In the genomic region with DNA sequence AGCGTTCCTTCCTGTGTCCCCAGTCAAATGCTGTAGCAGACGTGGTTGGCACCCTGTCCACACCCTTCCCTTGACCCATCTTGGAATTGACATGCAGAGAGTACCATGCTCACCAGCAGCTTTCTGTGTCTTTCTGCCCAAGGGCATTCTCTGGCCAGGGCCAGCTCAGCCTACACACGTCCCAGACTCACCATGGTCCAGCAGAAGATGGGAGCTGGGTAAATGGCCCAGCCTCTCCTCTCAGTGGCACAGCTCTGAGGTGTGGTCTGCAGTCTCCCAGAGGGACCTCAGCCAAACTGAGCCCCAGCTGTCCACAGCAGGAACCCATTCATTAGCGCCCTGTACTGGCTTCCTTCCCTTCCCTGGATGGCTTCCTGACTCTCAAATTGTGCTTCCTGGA, we compare ENCODE assay signal across 26 cellular contexts. TPM values are rescaled to one million over a fixed set of nuclear protein-coding genes. Genes with fewer than 3 reads are reported as not detected.
"Had no signal": no experiment of that assay in that cellular context is flagged by ENCODE, and none has a peak within 500 bp of the region (broad histone marks: within the 10 kb centered on the region; RNA-seq: fewer than 3 reads in every experiment).

No MANE protein-coding gene starts in this region.

- H3K27ac Mint-ChIP-seq: activated B cell treated with CpG ODN at 0.5 μM for 24 hours; activated CD4-positive, alpha-beta T cell treated with anti-CD3 and anti-CD28 coated beads, Interleukin-2, amount 10 ng/mL, durations not matched to agents 24 days and 14 days; activated CD8-positive, alpha-beta memory T cell treated with anti-CD3 and anti-CD28 coated beads, Interleukin-2, amount 10 ng/mL, durations not matched to agents 7 days and 5 days; activated naive CD8-positive, alpha-beta T cell treated with anti-CD3 and anti-CD28 coated beads, Interleukin-2, amount 10 ng/mL, durations not matched to agents 7 days and 5 days; activated T-cell treated with anti-CD3 and anti-CD28 coated beads, Interleukin-2, amount 50 U/mL, for 24 hours; T-cell had no signal

- H3K4me1 Mint-ChIP-seq: activated B cell treated with CpG ODN at 0.5 μM for 24 hours; activated CD4-positive, alpha-beta T cell treated with anti-CD3 and anti-CD28 coated beads, Interleukin-2, amount 10 ng/mL, durations not matched to agents 24 days and 14 days; activated CD8-positive, alpha-beta memory T cell treated with anti-CD3 and anti-CD28 coated beads, Interleukin-2, amount 10 ng/mL, durations not matched to agents 7 days and 5 days; activated naive CD8-positive, alpha-beta T cell treated with anti-CD3 and anti-CD28 coated beads, Interleukin-2, amount 10 ng/mL, durations not matched to agents 7 days and 5 days; T-cell had no signal

- H3K4me3 ChIP-seq: adrenal gland, SK-N-MC had no signal

- H3K4me3 Mint-ChIP-seq: activated B cell treated with CpG ODN at 0.5 μM for 24 hours; activated CD4-positive, alpha-beta T cell treated with anti-CD3 and anti-CD28 coated beads, Interleukin-2, amount 10 ng/mL, durations not matched to agents 24 days and 14 days; activated CD8-positive, alpha-beta memory T cell treated with anti-CD3 and anti-CD28 coated beads, Interleukin-2, amount 10 ng/mL, durations not matched to agents 7 days and 5 days; activated naive CD8-positive, alpha-beta T cell treated with anti-CD3 and anti-CD28 coated beads, Interleukin-2, amount 10 ng/mL, durations not matched to agents 7 days and 5 days; activated T-cell treated with anti-CD3 and anti-CD28 coated beads, Interleukin-2, amount 50 U/mL, for 24 hours; T-cell had no signal

- H3K9me3 Mint-ChIP-seq: activated B cell treated with CpG ODN at 0.5 μM for 24 hours; activated CD4-positive, alpha-beta T cell treated with anti-CD3 and anti-CD28 coated beads, Interleukin-2, amount 10 ng/mL, durations not matched to agents 24 days and 14 days; activated naive CD8-positive, alpha-beta T cell treated with anti-CD3 and anti-CD28 coated beads, Interleukin-2, amount 10 ng/mL, durations not matched to agents 7 days and 5 days; activated T-cell treated with anti-CD3 and anti-CD28 coated beads, Interleukin-2, amount 50 U/mL, for 24 hours; T-cell had no signal

- H3K27ac ChIP-seq: adrenal gland, SK-N-MC had no signal

- H3K36me3 Mint-ChIP-seq: activated CD8-positive, alpha-beta memory T cell treated with anti-CD3 and anti-CD28 coated beads, Interleukin-2, amount 10 ng/mL, durations not matched to agents 7 days and 5 days; activated naive CD8-positive, alpha-beta T cell treated with anti-CD3 and anti-CD28 coated beads, Interleukin-2, amount 10 ng/mL, durations not matched to agents 7 days and 5 days; T-cell had no signal

- ATAC-seq: activated CD8-positive, alpha-beta memory T cell treated with anti-CD3 and anti-CD28 coated beads, Interleukin-2, amount 10 ng/mL, durations not matched to agents 7 days and 5 days; Right ventricle myocardium inferior; T-cell had no signal

- DNase-seq: activated B cell treated with CpG ODN at 0.5 μM for 24 hours; activated CD4-positive, alpha-beta T cell treated with anti-CD3 and anti-CD28 coated beads for 1 hour; activated CD4-positive, alpha-beta T cell treated with anti-CD3 and anti-CD28 coated beads, Interleukin-2, amount 10 ng/mL, durations not matched to agents 24 days and 14 days; activated CD4-positive, alpha-beta T cell treated with anti-CD3 and anti-CD28 coated beads, Interleukin-2, amount 50 U/mL, for 48 hours; activated CD8-positive, alpha-beta memory T cell treated with anti-CD3 and anti-CD28 coated beads, Interleukin-2, amount 10 ng/mL, durations not matched to agents 7 days and 5 days; activated naive CD4-positive, alpha-beta T cell treated with anti-CD3 and anti-CD28 coated beads, Interleukin-2, amount 50 U/mL, for 16 hours; activated naive CD8-positive, alpha-beta T cell treated with anti-CD3 and anti-CD28 coated beads, Interleukin-2, amount 10 ng/mL, durations not matched to agents 7 days and 5 days; activated T-cell treated with anti-CD3 and anti-CD28 coated beads, Interleukin-2, amount 50 U/mL, for 24 hours; anterior cingulate cortex; KBM-7; NCI-H1048; NCI-H1694 treated with DMSO at 0.1 percent for 48 hours; NCI-H2029 treated with DMSO at 0.1 percent for 48 hours; NCI-H345; NCI-H510A; T-cell; T-helper 2 cell; T1000 had no signal

- H3K4me1 ChIP-seq: adrenal gland had no signal

- H3K9me3 ChIP-seq: adrenal gland had no signal

- H3K36me3 ChIP-seq: adrenal gland had no signal

RNA-seq across cellular contexts. Expression of gene NNAT, which starts 37.7 kb away (rescaled TPM):
- total RNA-seq: activated CD8-positive, alpha-beta memory T cell treated with anti-CD3 and anti-CD28 coated beads, Interleukin-2, amount 10 ng/mL, durations not matched to agents 7 days and 5 days; cardiac septum; LHCN-M2; M059J; OCI-LY7; RPMI7951 had no signal
